Comparison of ENCODE assay signal across 25 cellular contexts in genomic region chr7:12158334-12159060, GRCh38. TPM values are rescaled to one million over a fixed set of nuclear protein-coding genes. Genes with fewer than 3 reads are reported as not detected.
A peak's percentile ranks its signal among the peaks of the same experiment; 100 is the strongest.
DNase-seq lines count a peak whose midpoint lies in the region; ATAC-seq, FAIRE-seq and TF ChIP-seq lines count a peak whose summit lies in the region.
"Had no signal": no experiment of that assay in that cellular context is flagged by ENCODE, and none has a peak within 500 bp of the region (broad histone marks: within the 10 kb centered on the region; RNA-seq: fewer than 3 reads in every experiment).

No MANE protein-coding gene starts in this region.

- no peak overlapping the region for H3K27ac ChIP-seq in left ventricle myocardium inferior (replicated peaks)
- H3K27ac ChIP-seq: spleen had no signal

- H3K36me3 ChIP-seq in bronchial epithelial cell (ENCODE audit: control insufficient read depth, insufficient read depth, low read length) (no peaks in the 10 kb centered on the region), left ventricle myocardium inferior (no peaks in the 10 kb centered on the region)
- H3K36me3 ChIP-seq: spleen had no signal

- intact Hi-C loops in left ventricle myocardium inferior (cut with micrococcal nuclease) = no loop called here

- H3K4me1 ChIP-seq in left ventricle myocardium inferior = no peaks in the 10 kb centered on the region
- H3K4me1 ChIP-seq: spleen had no signal

- ATAC-seq in GM18909 (IDR thresholded peaks at IDR 0.05; ENCODE audit: poor library complexity, unreplicated experiment) (no peak), GM18520 (IDR thresholded peaks at IDR 0.05; ENCODE audit: unreplicated experiment) (no peak)
- ATAC-seq: left colon had no signal

- H3K4me3 ChIP-seq in bronchial epithelial cell (ENCODE audit: low read depth, low read length) = no peak overlapping the region
- H3K4me3 ChIP-seq in left ventricle myocardium inferior = no peak overlapping the region
- H3K4me3 ChIP-seq: spleen had no signal

- no peak for FAIRE-seq in bronchial epithelial cell (lab: Jason Lieb, UNC)
- FAIRE-seq: GM12891 had no signal

- DNase-seq in ELR (ENCODE audit: low read depth) = peak; percentile 75
- DNase-seq in NCI-H226 = peak; percentile 56
- peak; percentile 9 for DNase-seq in bronchial epithelial cell (ENCODE audit: low read depth)
- DNase-seq in non-pigmented ciliary epithelial cell (ENCODE audit: low read depth) = peak; percentile 55
- no peak for DNase-seq in left ventricle myocardium inferior
- DNase-seq: activated CD4-positive, CD25-positive, alpha-beta regulatory T cell treated with anti-CD3 and anti-CD28 coated beads, Interleukin-2, amount 50 U/mL, for 72 hours; activated naive CD4-positive, alpha-beta T cell; activated T-cell treated with anti-CD3 and anti-CD28 coated beads, Interleukin-2, amount 50 U/mL, for 24 hours; anterior cingulate cortex; cerebellar nuclear complex; effector CD8-positive, alpha-beta T cell; glutamatergic neuron; left colon; mesendoderm; NCI-H1694; NCI-H2171 treated with DMSO at 0.1 percent for 48 hours; NCI-H69; occipital lobe; Right ventricle myocardium superior; spleen; stimulated activated CD4-positive, alpha-beta T cell treated with anti-CD3 and anti-CD28 coated beads, Interleukin-4, amount 100 ng/mL, for 24 hours; stimulated activated naive CD4-positive, alpha-beta T cell treated with Interleukin-2 at 50 U/mL for 16 hours had no signal

- H3K27me3 ChIP-seq in bronchial epithelial cell (ENCODE audit: control insufficient read depth, insufficient read depth, low read length) = no peaks in the 10 kb centered on the region
- H3K27me3 ChIP-seq in left ventricle myocardium inferior (ENCODE audit: low read depth) = no peaks in the 10 kb centered on the region
- H3K27me3 ChIP-seq: spleen had no signal

- TF ChIP-seq CTCF in bronchial epithelial cell (IDR thresholded peaks at IDR 0.05; ENCODE audit: insufficient read depth, low read length, severe bottlenecking) (no peak), left ventricle myocardium inferior (IDR thresholded peaks at IDR 0.05; ENCODE audit: borderline replicate concordance) (no peak)

- peaks cover 3% of the 10 kb centered on the region for H3K9me3 ChIP-seq in left ventricle myocardium inferior (replicated peaks)
- H3K9me3 ChIP-seq: spleen had no signal

RNA-seq across cellular contexts. Expression of gene TMEM106B, which starts 52.6 kb away (rescaled TPM):
- 39.5 and 48.3 TPM in 2 replicates for total RNA-seq in bronchial epithelial cell
- 60.3 TPM for total RNA-seq in left ventricle myocardium inferior
